17 cellular contexts compared by ENCODE assay signal in the genomic region with DNA sequence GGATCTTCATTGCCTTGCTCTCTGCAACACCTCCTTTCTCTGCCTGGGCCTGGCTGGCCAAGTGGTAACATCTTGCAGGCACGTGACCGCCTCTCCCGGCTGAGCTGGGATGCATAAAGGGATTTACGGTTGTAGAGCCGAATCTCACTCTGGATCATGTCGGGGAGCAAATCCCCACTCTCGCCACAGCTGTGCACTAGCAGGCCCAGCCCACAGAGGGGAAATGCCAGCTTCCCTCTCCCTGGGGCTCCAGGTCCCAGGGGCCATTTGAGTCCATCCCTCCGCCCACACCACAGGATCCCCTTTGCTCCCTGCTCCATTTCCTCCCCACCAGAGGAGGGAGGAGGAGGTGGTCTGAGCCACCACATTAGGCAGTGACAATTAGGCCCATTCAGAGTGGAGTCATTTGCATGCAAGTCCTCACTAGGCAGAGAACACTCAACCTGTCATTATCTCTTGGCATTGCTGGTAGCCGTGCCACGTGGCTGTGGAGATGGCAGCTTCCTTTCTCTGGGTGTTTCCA.
DNase-seq lines count a peak whose midpoint lies in the region; ATAC-seq and TF ChIP-seq lines count a peak whose summit lies in the region.
"Had no signal": no experiment of that assay in that cellular context is flagged by ENCODE, and none has a peak within 500 bp of the region (broad histone marks: within the 10 kb centered on the region; RNA-seq: fewer than 3 reads in every experiment).

No MANE protein-coding gene starts in this region.

- ATAC-seq in GM21619 (IDR thresholded peaks at IDR 0.05; ENCODE audit: unreplicated experiment): no peak
- no peak for ATAC-seq in GM21723 (IDR thresholded peaks at IDR 0.05; ENCODE audit: unreplicated experiment)
- ATAC-seq: activated CD8-positive, alpha-beta T cell treated with anti-CD3 and anti-CD28 coated beads, Interleukin-2, amount 10 ng/mL, durations not matched to agents 7 days and 5 days; lower lobe of right lung had no signal

- H3K4me1 Mint-ChIP-seq in H9 (peaks cover 31 to 33% of the 10 kb centered on the region in 2 experiments), brain (peaks cover 91% of the 10 kb centered on the region), Caco-2 (ENCODE audit: low read depth, unreplicated experiment) (no peaks in the 10 kb centered on the region)
- H3K4me1 Mint-ChIP-seq: central memory CD8-positive, alpha-beta T cell had no signal

- H3K79me1 ChIP-seq in H9 (ENCODE audit: insufficient read depth, low read depth, low read length, poor library complexity, severe bottlenecking): no peaks in the 10 kb centered on the region

- H2BK15ac ChIP-seq in H9 (ENCODE audit: low read depth, low read length): no peak overlapping the region

- H3K4me1 ChIP-seq in H9 (ENCODE audit: insufficient read depth, low read length) (peaks cover 6% of the 10 kb centered on the region; the same call in 1 of the 2 replicates), Caco-2 (no peaks in the 10 kb centered on the region)
- H3K4me1 ChIP-seq: lower lobe of right lung, spleen had no signal

- DNase-seq in H9 (peak; percentile 55), NCI-H2081 treated with DMSO at 0.1 percent for 48 hours (lab: John Stamatoyannopoulos, UW) (peak; percentile 94), nucleus accumbens (lab: John Stamatoyannopoulos, UW) (peak in 52 of 56 donors; percentile 31 to 90 (median 78)), Caco-2 (no peak)
- no peak for DNase-seq in activated CD4-positive, alpha-beta T cell treated with anti-CD3 and anti-CD28 coated beads for 48 hours
- DNase-seq: activated CD8-positive, alpha-beta T cell treated with anti-CD3 and anti-CD28 coated beads, Interleukin-2, amount 10 ng/mL, durations not matched to agents 7 days and 5 days; CD4-positive, alpha-beta T cell; lower lobe of right lung; SIG-M5; spleen had no signal

- WGBS in H9 (ENCODE audit: extremely low coverage, insufficient read length, low lambda C conversion rate): no CpG with 5 or more reads among the region's 10 CpGs

- H3K14ac ChIP-seq in H9 (ENCODE audit: insufficient read depth, low read length): no peak overlapping the region; the same call in 1 of the 2 replicates

- H3K23ac ChIP-seq in H9 (ENCODE audit: insufficient read length, low read depth, low read length): no peak overlapping the region

- H3K9ac ChIP-seq in H9 (ENCODE audit: extremely low read depth, insufficient read length, low read length): no peak overlapping the region

- H2AFZ ChIP-seq in H9 (ENCODE audit: low read length): no peak overlapping the region
- H2AFZ ChIP-seq: hepatocyte had no signal

- no peak overlapping the region for H4K8ac ChIP-seq in H9 (replicated peaks; ENCODE audit: insufficient read length, low read depth, low read length)

- H4K5ac ChIP-seq in H9 (ENCODE audit: insufficient read length, low read depth, low read length): no peak overlapping the region

- intact Hi-C loops in Caco-2 (cut with micrococcal nuclease; ENCODE audit: unreplicated experiment): no loop called here

- H3K4me3 Mint-ChIP-seq in H9 (peak overlapping the region in 1 of 2 experiments; percentile 8; a peak in 1 of 5 replicates), brain (peak overlapping the region; percentile 9 to 69 (median 33)), Caco-2 (ENCODE audit: unreplicated experiment) (no peak overlapping the region)
- H3K4me3 Mint-ChIP-seq: activated CD8-positive, alpha-beta T cell treated with anti-CD3 and anti-CD28 coated beads, Interleukin-2, amount 10 ng/mL, durations not matched to agents 7 days and 5 days; CD4-positive, alpha-beta T cell; central memory CD8-positive, alpha-beta T cell had no signal

- H2BK20ac ChIP-seq in H9 (ENCODE audit: low read depth, low read length, poor library complexity, severe bottlenecking): no peak overlapping the region

- H4K91ac ChIP-seq in H9 (ENCODE audit: insufficient read length, low read depth, low read length): no peak overlapping the region

- no peaks in the 10 kb centered on the region for H3K36me3 Mint-ChIP-seq in H9 (ENCODE audit: insufficient read depth in 1 of 3, low read depth in 3 of 3)
- no peaks in the 10 kb centered on the region for H3K36me3 Mint-ChIP-seq in brain
- H3K36me3 Mint-ChIP-seq in Caco-2 (ENCODE audit: insufficient read depth, unreplicated experiment): no peaks in the 10 kb centered on the region

- H2BK120ac ChIP-seq in H9 (ENCODE audit: low read depth, low read length, poor library complexity, severe bottlenecking): no peak overlapping the region

- no peak overlapping the region for H3K27ac ChIP-seq in H9 (ENCODE audit: insufficient read length, low read depth, low read length)
- H3K27ac ChIP-seq: epithelial cell of prostate, hepatocyte, lower lobe of right lung, spleen, thoracic aorta had no signal

- no peak overlapping the region for H2BK12ac ChIP-seq in H9 (ENCODE audit: insufficient read length, low read depth, low read length)

- H3K27me3 Mint-ChIP-seq in H9 (ENCODE audit: low read depth) (peaks cover 19% of the 10 kb centered on the region), brain (peaks cover 4% of the 10 kb centered on the region), Caco-2 (ENCODE audit: insufficient read depth, unreplicated experiment) (peaks cover 17% of the 10 kb centered on the region)

- no peak overlapping the region for H3K56ac ChIP-seq in H9 (ENCODE audit: insufficient read length, low read depth, low read length)

- no peaks in the 10 kb centered on the region for H3K27me3 ChIP-seq in H9 (ENCODE audit: insufficient read depth, low read length)
- no peaks in the 10 kb centered on the region; the same call in none of the 2 replicates for H3K27me3 ChIP-seq in Caco-2 (replicated peaks; ENCODE audit: control insufficient read depth, insufficient read depth, low read length)

- CTCF ChIA-PET in Caco-2 (lab: Charles Lee): no interaction called here

- H3T11ph ChIP-seq in H9 (ENCODE audit: low read length): no peak overlapping the region

- no peak overlapping the region for H2BK5ac ChIP-seq in H9 (ENCODE audit: insufficient read length, low read length)

- no peaks in the 10 kb centered on the region for H4K20me1 ChIP-seq in H9 (ENCODE audit: control insufficient read depth, insufficient read depth, insufficient read length)

- POLR2A ChIA-PET in Caco-2 (lab: Charles Lee): no interaction called here

- H3K9me3 Mint-ChIP-seq in H9 (no peaks in the 10 kb centered on the region; a peak in 2 of 5 replicates), brain (no peaks in the 10 kb centered on the region), Caco-2 (ENCODE audit: unreplicated experiment) (no peaks in the 10 kb centered on the region)
- H3K9me3 Mint-ChIP-seq: CD4-positive, alpha-beta T cell; central memory CD8-positive, alpha-beta T cell had no signal

- H3K36me3 ChIP-seq in Caco-2 (ENCODE audit: control insufficient read depth, insufficient read depth, low read length): no peaks in the 10 kb centered on the region
- H3K36me3 ChIP-seq: lower lobe of right lung, spleen, thoracic aorta had no signal

- no peak overlapping the region for H3K4ac ChIP-seq in H9 (ENCODE audit: low read depth, low read length)

- H3K18ac ChIP-seq in H9 (ENCODE audit: insufficient read length, low read depth, low read length): peak overlapping the region; percentile 13

- no peaks in the 10 kb centered on the region for H3K23me2 ChIP-seq in H9 (ENCODE audit: insufficient read length, low read depth, low read length, poor library complexity, severe bottlenecking)

- H3K4me3 ChIP-seq in Caco-2 (ENCODE audit: low read depth, low read length): no peak overlapping the region
- H3K4me3 ChIP-seq: hepatocyte, lower lobe of right lung, spleen, thoracic aorta had no signal

- H3K27ac Mint-ChIP-seq in H9 (no peak overlapping the region), brain (peak overlapping the region; percentile 83 to 98 (median 95)), Caco-2 (ENCODE audit: unreplicated experiment) (no peak overlapping the region)
- H3K27ac Mint-ChIP-seq: activated CD8-positive, alpha-beta T cell treated with anti-CD3 and anti-CD28 coated beads, Interleukin-2, amount 10 ng/mL, durations not matched to agents 7 days and 5 days; CD4-positive, alpha-beta T cell had no signal

- H3K4me2 ChIP-seq in H9 (ENCODE audit: insufficient read depth, insufficient read length, low read length): no peak overlapping the region
- H3K4me2 ChIP-seq: hepatocyte had no signal

- H3K9me3 ChIP-seq in H9 (ENCODE audit: control insufficient read depth, low read depth, low read length) (no peaks in the 10 kb centered on the region), Caco-2 (no peaks in the 10 kb centered on the region)
- H3K9me3 ChIP-seq: lower lobe of right lung, spleen, thoracic aorta had no signal

- TF ChIP-seq CTCF in H9 (conservative IDR thresholded peaks at IDR 0.05) (no peak), brain (conservative IDR thresholded peaks at IDR 0.05) (no peak), Caco-2 (IDR thresholded peaks at IDR 0.05; ENCODE audit: insufficient read depth in 1 of 2, low read depth in 1 of 2, low read length in 1 of 2, severe bottlenecking in 1 of 2, unreplicated experiment in 1 of 2) (no peak)

- no peak overlapping the region for H2AK5ac ChIP-seq in H9 (ENCODE audit: insufficient read length, low read length)

- no TSS peak for BruUV-seq in Caco-2 (replicated peaks; lab: Mats Ljungman, UMichigan)

- no peaks in the 10 kb centered on the region for H3K79me2 ChIP-seq in H9 (ENCODE audit: insufficient read depth, low read length)
- H3K79me2 ChIP-seq: hepatocyte had no signal

Comparison
In these comparisons a context has a peak if more than half of its experiments do, and no peak if none do; other contexts are left out.
1. DNase-seq: peak in H9 (single experiment), NCI-H2081 treated with DMSO at 0.1 percent for 48 hours (single experiment) and nucleus accumbens (52 of 56); none in activated CD4-positive, alpha-beta T cell treated with anti-CD3 and anti-CD28 coated beads for 48 hours (single experiment) and Caco-2 (0 of 2).
2. H3K27ac Mint-ChIP-seq: peak in brain (5 of 5); none in H9 (0 of 3) and Caco-2 (single experiment).